ENCODE assay signal across 1 cellular context in the genomic region with DNA sequence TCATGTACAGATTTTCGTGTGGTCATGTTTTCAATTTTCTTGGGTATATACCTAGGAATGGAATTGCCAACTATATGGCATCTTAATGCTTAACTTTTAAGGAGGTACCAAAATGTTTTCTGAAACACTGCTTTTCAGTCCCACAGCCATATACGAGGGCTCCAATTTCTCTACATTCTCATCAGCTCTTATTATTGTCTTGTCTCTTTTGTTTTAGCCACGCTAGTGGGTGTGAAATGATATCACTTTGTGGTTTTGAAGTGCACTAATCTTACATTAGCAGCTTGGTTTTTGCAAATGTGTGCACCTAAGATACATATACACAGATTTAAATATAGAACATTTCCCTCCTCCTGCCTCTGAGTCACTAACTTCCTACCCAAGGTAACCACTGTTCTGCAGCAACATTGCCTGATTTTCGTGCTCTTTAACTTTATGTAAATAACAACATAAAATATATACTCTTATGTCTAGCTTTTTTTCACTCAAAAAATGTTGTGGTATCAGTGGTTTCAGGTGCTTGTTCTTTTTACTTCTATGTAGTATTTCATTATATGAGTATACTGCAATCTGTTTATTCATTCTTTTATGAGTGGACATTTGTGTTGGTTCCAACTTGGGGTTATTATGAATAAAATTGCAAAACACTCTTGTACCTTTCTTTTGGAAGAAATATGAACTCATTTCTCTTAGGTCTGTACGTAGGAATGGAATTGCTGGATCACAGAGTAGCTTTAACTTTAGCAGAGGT.
A peak's percentile ranks its signal among the peaks of the same experiment; 100 is the strongest.
TF ChIP-seq lines count a peak whose summit lies in the region.

No MANE protein-coding gene starts in this region.

TF ChIP-seq in K562, 482 proteins besides CTCF, POLR2A, EP300 and RAD21 (continued from another document and continues in another):
- TF ChIP-seq, protein P1, sequence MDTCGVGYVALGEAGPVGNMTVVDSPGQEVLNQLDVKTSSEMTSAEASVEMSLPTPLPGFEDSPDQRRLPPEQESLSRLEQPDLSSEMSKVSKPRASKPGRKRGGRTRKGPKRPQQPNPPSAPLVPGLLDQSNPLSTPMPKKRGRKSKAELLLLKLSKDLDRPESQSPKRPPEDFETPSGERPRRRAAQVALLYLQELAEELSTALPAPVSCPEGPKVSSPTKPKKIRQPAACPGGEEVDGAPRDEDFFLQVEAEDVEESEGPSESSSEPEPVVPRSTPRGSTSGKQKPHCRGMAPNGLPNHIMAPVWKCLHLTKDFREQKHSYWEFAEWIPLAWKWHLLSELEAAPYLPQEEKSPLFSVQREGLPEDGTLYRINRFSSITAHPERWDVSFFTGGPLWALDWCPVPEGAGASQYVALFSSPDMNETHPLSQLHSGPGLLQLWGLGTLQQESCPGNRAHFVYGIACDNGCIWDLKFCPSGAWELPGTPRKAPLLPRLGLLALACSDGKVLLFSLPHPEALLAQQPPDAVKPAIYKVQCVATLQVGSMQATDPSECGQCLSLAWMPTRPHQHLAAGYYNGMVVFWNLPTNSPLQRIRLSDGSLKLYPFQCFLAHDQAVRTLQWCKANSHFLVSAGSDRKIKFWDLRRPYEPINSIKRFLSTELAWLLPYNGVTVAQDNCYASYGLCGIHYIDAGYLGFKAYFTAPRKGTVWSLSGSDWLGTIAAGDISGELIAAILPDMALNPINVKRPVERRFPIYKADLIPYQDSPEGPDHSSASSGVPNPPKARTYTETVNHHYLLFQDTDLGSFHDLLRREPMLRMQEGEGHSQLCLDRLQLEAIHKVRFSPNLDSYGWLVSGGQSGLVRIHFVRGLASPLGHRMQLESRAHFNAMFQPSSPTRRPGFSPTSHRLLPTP (IDR thresholded peaks at IDR 0.05; ENCODE audit: borderline replicate concordance, extremely low read depth, insufficient read length): no peak
- TF ChIP-seq GABPB2 (CRISPR knock-in tag; conservative IDR thresholded peaks at IDR 0.05) (no peak), ARHGAP35 (IDR thresholded peaks at IDR 0.05; ENCODE audit: partially characterized antibody) (no peak), ARNT (IDR thresholded peaks at IDR 0.05) (peak in 1 of 2 experiments; percentile 94; a peak in 2 of 4 replicates), ASH1L (IDR thresholded peaks at IDR 0.05; ENCODE audit: borderline replicate concordance, low read depth, partially characterized antibody) (no peak), FOXA1 (IDR thresholded peaks at IDR 0.05; ENCODE audit: borderline replicate concordance) (no peak), ARID1B (IDR thresholded peaks at IDR 0.05) (peak; percentile 99), KLF1 (tag; IDR thresholded peaks at IDR 0.05) (no peak), EP400 (IDR thresholded peaks at IDR 0.05) (no peak; the same call in 1 of the 2 replicates), BDP1 (IDR thresholded peaks at IDR 0.05; ENCODE audit: insufficient read depth, insufficient read length) (no peak), CBX3 (IDR thresholded peaks at IDR 0.05; ENCODE audit: borderline replicate concordance in 1 of 2, low read length in 2 of 2) (peak in 1 of 2 experiments; percentile 96; a peak in 2 of 3 replicates), ZNF263 (CRISPR knock-in tag; IDR thresholded peaks at IDR 0.05; ENCODE audit: borderline replicate concordance) (no peak), SAFB2 (IDR thresholded peaks at IDR 0.05; ENCODE audit: borderline replicate concordance, low read depth, low read length, severe bottlenecking) (no peak), KAT2B (IDR thresholded peaks at IDR 0.05; ENCODE audit: low read depth, low read length) (no peak), LARP7 (IDR thresholded peaks at IDR 0.05) (no peak), ETV5 (CRISPR knock-in tag; IDR thresholded peaks at IDR 0.05; ENCODE audit: low read depth) (no peak), ZNF707 (CRISPR knock-in tag; conservative IDR thresholded peaks at IDR 0.05) (no peak), HNRNPH1 (optimal IDR thresholded peaks at IDR 0.05; ENCODE audit: low read depth, low read length) (no peak), ZNF23 (CRISPR knock-in tag; IDR thresholded peaks at IDR 0.05) (no peak), HOXB6 (CRISPR knock-in tag; IDR thresholded peaks at IDR 0.05; ENCODE audit: borderline replicate concordance) (no peak), PTRF (tag; IDR thresholded peaks at IDR 0.05) (no peak), MCM7 (IDR thresholded peaks at IDR 0.05) (no peak), CREB1 (IDR thresholded peaks at IDR 0.05) (peak; percentile 57), CREB1 (CRISPR knock-in tag; IDR thresholded peaks at IDR 0.05) (no peak), MAFK (IDR thresholded peaks at IDR 0.05; ENCODE audit: low read length) (no peak), CREM (IDR thresholded peaks at IDR 0.05; ENCODE audit: low read depth) (peak; percentile 36; the same call in 1 of the 2 replicates), PCBP1 (IDR thresholded peaks at IDR 0.05; ENCODE audit: low read depth, low read length, poor library complexity, severe bottlenecking) (no peak), PRMT5 (CRISPR knock-in tag; IDR thresholded peaks at IDR 0.05) (no peak), SMARCB1 (IDR thresholded peaks at IDR 0.05; ENCODE audit: insufficient read length, low read depth) (no peak), CC2D1A (IDR thresholded peaks at IDR 0.05) (peak; percentile 94), MIER1 (IDR thresholded peaks at IDR 0.05; ENCODE audit: low read depth) (no peak), MBD2 (IDR thresholded peaks at IDR 0.05; ENCODE audit: borderline replicate concordance, low read depth) (peak; percentile 42; the same call in 1 of the 2 replicates), PHF21A (IDR thresholded peaks at IDR 0.05; ENCODE audit: borderline replicate concordance, low read depth) (no peak), ZBTB7A (IDR thresholded peaks at IDR 0.05; ENCODE audit: borderline replicate concordance, control insufficient read depth, low read depth, low read length) (no peak), HDGF (IDR thresholded peaks at IDR 0.05) (no peak), ZNF175 (CRISPR knock-in tag; IDR thresholded peaks at IDR 0.05; ENCODE audit: low read depth) (peak; percentile 81), ZBTB8A (IDR thresholded peaks at IDR 0.05; ENCODE audit: partially characterized antibody) (no peak), MAFG (tag; conservative IDR thresholded peaks at IDR 0.05) (no peak), ZNF561 (CRISPR knock-in tag; conservative IDR thresholded peaks at IDR 0.05) (no peak)
- TF ChIP-seq, protein P2, sequence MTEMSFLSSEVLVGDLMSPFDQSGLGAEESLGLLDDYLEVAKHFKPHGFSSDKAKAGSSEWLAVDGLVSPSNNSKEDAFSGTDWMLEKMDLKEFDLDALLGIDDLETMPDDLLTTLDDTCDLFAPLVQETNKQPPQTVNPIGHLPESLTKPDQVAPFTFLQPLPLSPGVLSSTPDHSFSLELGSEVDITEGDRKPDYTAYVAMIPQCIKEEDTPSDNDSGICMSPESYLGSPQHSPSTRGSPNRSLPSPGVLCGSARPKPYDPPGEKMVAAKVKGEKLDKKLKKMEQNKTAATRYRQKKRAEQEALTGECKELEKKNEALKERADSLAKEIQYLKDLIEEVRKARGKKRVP (CRISPR knock-in tag; IDR thresholded peaks at IDR 0.05): 0 out of 2 replicates have a peak, but pooled peaks have one; percentile 31
- TF ChIP-seq, protein P3, sequence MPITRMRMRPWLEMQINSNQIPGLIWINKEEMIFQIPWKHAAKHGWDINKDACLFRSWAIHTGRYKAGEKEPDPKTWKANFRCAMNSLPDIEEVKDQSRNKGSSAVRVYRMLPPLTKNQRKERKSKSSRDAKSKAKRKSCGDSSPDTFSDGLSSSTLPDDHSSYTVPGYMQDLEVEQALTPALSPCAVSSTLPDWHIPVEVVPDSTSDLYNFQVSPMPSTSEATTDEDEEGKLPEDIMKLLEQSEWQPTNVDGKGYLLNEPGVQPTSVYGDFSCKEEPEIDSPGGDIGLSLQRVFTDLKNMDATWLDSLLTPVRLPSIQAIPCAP (CRISPR knock-in tag; IDR thresholded peaks at IDR 0.05; ENCODE audit: borderline replicate concordance): no peak
- TF ChIP-seq, protein P4, sequence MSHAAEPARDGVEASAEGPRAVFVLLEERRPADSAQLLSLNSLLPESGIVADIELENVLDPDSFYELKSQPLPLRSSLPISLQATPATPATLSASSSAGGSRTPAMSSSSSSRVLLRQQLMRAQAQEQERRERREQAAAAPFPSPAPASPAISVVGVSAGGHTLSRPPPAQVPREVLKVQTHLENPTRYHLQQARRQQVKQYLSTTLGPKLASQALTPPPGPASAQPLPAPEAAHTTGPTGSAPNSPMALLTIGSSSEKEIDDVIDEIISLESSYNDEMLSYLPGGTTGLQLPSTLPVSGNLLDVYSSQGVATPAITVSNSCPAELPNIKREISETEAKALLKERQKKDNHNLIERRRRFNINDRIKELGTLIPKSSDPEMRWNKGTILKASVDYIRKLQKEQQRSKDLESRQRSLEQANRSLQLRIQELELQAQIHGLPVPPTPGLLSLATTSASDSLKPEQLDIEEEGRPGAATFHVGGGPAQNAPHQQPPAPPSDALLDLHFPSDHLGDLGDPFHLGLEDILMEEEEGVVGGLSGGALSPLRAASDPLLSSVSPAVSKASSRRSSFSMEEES (CRISPR knock-in tag; IDR thresholded peaks at IDR 0.05): no peak
- TF ChIP-seq, protein P5, sequence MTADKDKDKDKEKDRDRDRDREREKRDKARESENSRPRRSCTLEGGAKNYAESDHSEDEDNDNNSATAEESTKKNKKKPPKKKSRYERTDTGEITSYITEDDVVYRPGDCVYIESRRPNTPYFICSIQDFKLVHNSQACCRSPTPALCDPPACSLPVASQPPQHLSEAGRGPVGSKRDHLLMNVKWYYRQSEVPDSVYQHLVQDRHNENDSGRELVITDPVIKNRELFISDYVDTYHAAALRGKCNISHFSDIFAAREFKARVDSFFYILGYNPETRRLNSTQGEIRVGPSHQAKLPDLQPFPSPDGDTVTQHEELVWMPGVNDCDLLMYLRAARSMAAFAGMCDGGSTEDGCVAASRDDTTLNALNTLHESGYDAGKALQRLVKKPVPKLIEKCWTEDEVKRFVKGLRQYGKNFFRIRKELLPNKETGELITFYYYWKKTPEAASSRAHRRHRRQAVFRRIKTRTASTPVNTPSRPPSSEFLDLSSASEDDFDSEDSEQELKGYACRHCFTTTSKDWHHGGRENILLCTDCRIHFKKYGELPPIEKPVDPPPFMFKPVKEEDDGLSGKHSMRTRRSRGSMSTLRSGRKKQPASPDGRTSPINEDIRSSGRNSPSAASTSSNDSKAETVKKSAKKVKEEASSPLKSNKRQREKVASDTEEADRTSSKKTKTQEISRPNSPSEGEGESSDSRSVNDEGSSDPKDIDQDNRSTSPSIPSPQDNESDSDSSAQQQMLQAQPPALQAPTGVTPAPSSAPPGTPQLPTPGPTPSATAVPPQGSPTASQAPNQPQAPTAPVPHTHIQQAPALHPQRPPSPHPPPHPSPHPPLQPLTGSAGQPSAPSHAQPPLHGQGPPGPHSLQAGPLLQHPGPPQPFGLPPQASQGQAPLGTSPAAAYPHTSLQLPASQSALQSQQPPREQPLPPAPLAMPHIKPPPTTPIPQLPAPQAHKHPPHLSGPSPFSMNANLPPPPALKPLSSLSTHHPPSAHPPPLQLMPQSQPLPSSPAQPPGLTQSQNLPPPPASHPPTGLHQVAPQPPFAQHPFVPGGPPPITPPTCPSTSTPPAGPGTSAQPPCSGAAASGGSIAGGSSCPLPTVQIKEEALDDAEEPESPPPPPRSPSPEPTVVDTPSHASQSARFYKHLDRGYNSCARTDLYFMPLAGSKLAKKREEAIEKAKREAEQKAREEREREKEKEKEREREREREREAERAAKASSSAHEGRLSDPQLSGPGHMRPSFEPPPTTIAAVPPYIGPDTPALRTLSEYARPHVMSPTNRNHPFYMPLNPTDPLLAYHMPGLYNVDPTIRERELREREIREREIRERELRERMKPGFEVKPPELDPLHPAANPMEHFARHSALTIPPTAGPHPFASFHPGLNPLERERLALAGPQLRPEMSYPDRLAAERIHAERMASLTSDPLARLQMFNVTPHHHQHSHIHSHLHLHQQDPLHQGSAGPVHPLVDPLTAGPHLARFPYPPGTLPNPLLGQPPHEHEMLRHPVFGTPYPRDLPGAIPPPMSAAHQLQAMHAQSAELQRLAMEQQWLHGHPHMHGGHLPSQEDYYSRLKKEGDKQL (CRISPR knock-in tag; IDR thresholded peaks at IDR 0.05; ENCODE audit: borderline replicate concordance): no peak
- TF ChIP-seq, protein P6, sequence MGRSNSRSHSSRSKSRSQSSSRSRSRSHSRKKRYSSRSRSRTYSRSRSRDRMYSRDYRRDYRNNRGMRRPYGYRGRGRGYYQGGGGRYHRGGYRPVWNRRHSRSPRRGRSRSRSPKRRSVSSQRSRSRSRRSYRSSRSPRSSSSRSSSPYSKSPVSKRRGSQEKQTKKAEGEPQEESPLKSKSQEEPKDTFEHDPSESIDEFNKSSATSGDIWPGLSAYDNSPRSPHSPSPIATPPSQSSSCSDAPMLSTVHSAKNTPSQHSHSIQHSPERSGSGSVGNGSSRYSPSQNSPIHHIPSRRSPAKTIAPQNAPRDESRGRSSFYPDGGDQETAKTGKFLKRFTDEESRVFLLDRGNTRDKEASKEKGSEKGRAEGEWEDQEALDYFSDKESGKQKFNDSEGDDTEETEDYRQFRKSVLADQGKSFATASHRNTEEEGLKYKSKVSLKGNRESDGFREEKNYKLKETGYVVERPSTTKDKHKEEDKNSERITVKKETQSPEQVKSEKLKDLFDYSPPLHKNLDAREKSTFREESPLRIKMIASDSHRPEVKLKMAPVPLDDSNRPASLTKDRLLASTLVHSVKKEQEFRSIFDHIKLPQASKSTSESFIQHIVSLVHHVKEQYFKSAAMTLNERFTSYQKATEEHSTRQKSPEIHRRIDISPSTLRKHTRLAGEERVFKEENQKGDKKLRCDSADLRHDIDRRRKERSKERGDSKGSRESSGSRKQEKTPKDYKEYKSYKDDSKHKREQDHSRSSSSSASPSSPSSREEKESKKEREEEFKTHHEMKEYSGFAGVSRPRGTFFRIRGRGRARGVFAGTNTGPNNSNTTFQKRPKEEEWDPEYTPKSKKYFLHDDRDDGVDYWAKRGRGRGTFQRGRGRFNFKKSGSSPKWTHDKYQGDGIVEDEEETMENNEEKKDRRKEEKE (IDR thresholded peaks at IDR 0.05; ENCODE audit: borderline replicate concordance in 1 of 2, control insufficient read depth in 1 of 2, low read depth in 2 of 2, low read length in 1 of 2): no peak
- TF ChIP-seq, protein P7, sequence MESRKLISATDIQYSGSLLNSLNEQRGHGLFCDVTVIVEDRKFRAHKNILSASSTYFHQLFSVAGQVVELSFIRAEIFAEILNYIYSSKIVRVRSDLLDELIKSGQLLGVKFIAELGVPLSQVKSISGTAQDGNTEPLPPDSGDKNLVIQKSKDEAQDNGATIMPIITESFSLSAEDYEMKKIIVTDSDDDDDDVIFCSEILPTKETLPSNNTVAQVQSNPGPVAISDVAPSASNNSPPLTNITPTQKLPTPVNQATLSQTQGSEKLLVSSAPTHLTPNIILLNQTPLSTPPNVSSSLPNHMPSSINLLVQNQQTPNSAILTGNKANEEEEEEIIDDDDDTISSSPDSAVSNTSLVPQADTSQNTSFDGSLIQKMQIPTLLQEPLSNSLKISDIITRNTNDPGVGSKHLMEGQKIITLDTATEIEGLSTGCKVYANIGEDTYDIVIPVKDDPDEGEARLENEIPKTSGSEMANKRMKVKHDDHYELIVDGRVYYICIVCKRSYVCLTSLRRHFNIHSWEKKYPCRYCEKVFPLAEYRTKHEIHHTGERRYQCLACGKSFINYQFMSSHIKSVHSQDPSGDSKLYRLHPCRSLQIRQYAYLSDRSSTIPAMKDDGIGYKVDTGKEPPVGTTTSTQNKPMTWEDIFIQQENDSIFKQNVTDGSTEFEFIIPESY (CRISPR knock-in tag; IDR thresholded peaks at IDR 0.05): no peak
- TF ChIP-seq, protein P8, sequence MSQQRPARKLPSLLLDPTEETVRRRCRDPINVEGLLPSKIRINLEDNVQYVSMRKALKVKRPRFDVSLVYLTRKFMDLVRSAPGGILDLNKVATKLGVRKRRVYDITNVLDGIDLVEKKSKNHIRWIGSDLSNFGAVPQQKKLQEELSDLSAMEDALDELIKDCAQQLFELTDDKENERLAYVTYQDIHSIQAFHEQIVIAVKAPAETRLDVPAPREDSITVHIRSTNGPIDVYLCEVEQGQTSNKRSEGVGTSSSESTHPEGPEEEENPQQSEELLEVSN (IDR thresholded peaks at IDR 0.05; ENCODE audit: borderline replicate concordance in 1 of 2, extremely low read depth in 1 of 2, insufficient read depth in 1 of 2, insufficient read length in 1 of 2, low read depth in 1 of 2, low read length in 1 of 2, poor library complexity in 1 of 2, severe bottlenecking in 1 of 2): no peak
